Comparison of ENCODE assay signal across 8 cellular contexts in genomic region chr12:18861287-18861858, GRCh38.
DNase-seq lines count a peak whose midpoint lies in the region; ATAC-seq and TF ChIP-seq lines count a peak whose summit lies in the region.

No MANE protein-coding gene starts in this region.

- H3K27me3 ChIP-seq in left ventricle myocardium inferior (ENCODE audit: low read depth) (no peaks in the 10 kb centered on the region), upper lobe of right lung (no peaks in the 10 kb centered on the region)

- peaks cover 9% of the 10 kb centered on the region for H3K9me3 ChIP-seq in left ventricle myocardium inferior (replicated peaks)
- no peaks in the 10 kb centered on the region for H3K9me3 ChIP-seq in OCI-LY7 (ENCODE audit: low read length)
- H3K9me3 ChIP-seq in upper lobe of right lung = no peaks in the 10 kb centered on the region

- ATAC-seq in upper lobe of right lung = no peak

- peaks cover 21% of the 10 kb centered on the region for H3K4me1 ChIP-seq in left ventricle myocardium inferior
- H3K4me1 ChIP-seq in OCI-LY7 (ENCODE audit: insufficient read depth, low read length, poor library complexity, severe bottlenecking) = no peaks in the 10 kb centered on the region
- no peaks in the 10 kb centered on the region for H3K4me1 ChIP-seq in upper lobe of right lung

- H3K79me2 ChIP-seq in OCI-LY7 (ENCODE audit: insufficient read depth, low read depth, low read length) = no peaks in the 10 kb centered on the region

- CTCF ChIA-PET in OCI-LY7 (lab: Charles Lee; ENCODE audit: unreplicated experiment) = no interaction called here

- H2AFZ ChIP-seq in OCI-LY7 (ENCODE audit: low read length) = no peak overlapping the region

- intact Hi-C loops in left ventricle myocardium inferior (cut with micrococcal nuclease) (loop anchor here (2.0 kb wide), 1 partner anchor 325 kb away; no protein-coding TSS in a partner anchor), cardiac septum (cut with DNase I) (loop anchor here (5.0 kb wide), 1 partner anchor 326 kb away; no protein-coding TSS in a partner anchor), OCI-LY7 (cut with micrococcal nuclease; ENCODE audit: unreplicated experiment) (loop anchor here (5.0 kb wide), 1 partner anchor 326 kb away; no protein-coding TSS in a partner anchor), upper lobe of right lung (cut with DNase I) (no loop called here)

- no peak overlapping the region for H3K4me2 ChIP-seq in OCI-LY7 (ENCODE audit: low read length)

- no TSS peak for BruUV-seq in OCI-LY7 (replicated peaks; lab: Mats Ljungman, UMichigan)

- H3K9me2 ChIP-seq in OCI-LY7 (ENCODE audit: insufficient read depth, low read length) = no peaks in the 10 kb centered on the region

- TF ChIP-seq CTCF in left ventricle myocardium inferior (IDR thresholded peaks at IDR 0.05; ENCODE audit: borderline replicate concordance) (peak; percentile 61), OCI-LY7 (conservative IDR thresholded peaks at IDR 0.05; ENCODE audit: low read length) (peak; percentile 81), fibroblast of mammary gland (conservative IDR thresholded peaks at IDR 0.05; ENCODE audit: control insufficient read depth, insufficient read depth, low read depth, low read length) (peak; percentile 57), upper lobe of right lung (IDR thresholded peaks at IDR 0.05) (peak; percentile 68)

- H3K4me3 ChIP-seq in left ventricle myocardium inferior = no peak overlapping the region
- no peak overlapping the region for H3K4me3 ChIP-seq in OCI-LY7 (ENCODE audit: low read depth, low read length, poor library complexity, severe bottlenecking)
- H3K4me3 ChIP-seq in fibroblast of mammary gland (ENCODE audit: control insufficient read depth, low read depth, low read length) = no peak overlapping the region
- H3K4me3 ChIP-seq in upper lobe of right lung = no peak overlapping the region

- DNase-seq in left ventricle myocardium inferior (no peak), cardiac septum (ENCODE audit: low spot score) (no peak), OCI-LY7 (ENCODE audit: low spot score) (peak; percentile 21), fibroblast of mammary gland (ENCODE audit: low read depth) (peak; percentile 62), upper lobe of right lung (no peak), NOMO-1 treated with dmso at 0.1 percent for 144 hours (lab: John Stamatoyannopoulos, UW; ENCODE audit: unreplicated experiment) (no peak), NCI-H2029 (lab: John Stamatoyannopoulos, UW) (no peak)
- no peak for DNase-seq in activated CD8-positive, alpha-beta memory T cell treated with anti-CD3 and anti-CD28 coated beads, Interleukin-2, amount 50 U/mL, for 4 hours

- H3K36me3 ChIP-seq in left ventricle myocardium inferior = no peaks in the 10 kb centered on the region
- H3K36me3 ChIP-seq in OCI-LY7 (ENCODE audit: insufficient read depth, low read length) = no peaks in the 10 kb centered on the region
- H3K36me3 ChIP-seq in upper lobe of right lung = no peaks in the 10 kb centered on the region

- POLR2A ChIA-PET in OCI-LY7 (lab: Charles Lee) = no interaction called here

- no peak overlapping the region for H3K27ac ChIP-seq in left ventricle myocardium inferior (replicated peaks)
- no peak overlapping the region for H3K27ac ChIP-seq in OCI-LY7 (ENCODE audit: low read depth, low read length, poor library complexity, severe bottlenecking)
- H3K27ac ChIP-seq in upper lobe of right lung = no peak overlapping the region

- H4K20me1 ChIP-seq in OCI-LY7 (ENCODE audit: insufficient read depth, low read length) = no peaks in the 10 kb centered on the region

Comparison
In these comparisons a context has a peak if more than half of its experiments do, and no peak if none do; other contexts are left out.
1. DNase-seq: peak in OCI-LY7 (single experiment) and fibroblast of mammary gland (single experiment); none in left ventricle myocardium inferior (single experiment), cardiac septum (single experiment), upper lobe of right lung (single experiment), NOMO-1 treated with dmso at 0.1 percent for 144 hours (single experiment), activated CD8-positive, alpha-beta memory T cell treated with anti-CD3 and anti-CD28 coated beads, Interleukin-2, amount 50 U/mL, for 4 hours (single experiment) and NCI-H2029 (single experiment).
2. Peak in every context shown above with its lines, with median percentiles within 50 percentile points of each other: CTCF ChIP-seq.